In the genomic region with DNA sequence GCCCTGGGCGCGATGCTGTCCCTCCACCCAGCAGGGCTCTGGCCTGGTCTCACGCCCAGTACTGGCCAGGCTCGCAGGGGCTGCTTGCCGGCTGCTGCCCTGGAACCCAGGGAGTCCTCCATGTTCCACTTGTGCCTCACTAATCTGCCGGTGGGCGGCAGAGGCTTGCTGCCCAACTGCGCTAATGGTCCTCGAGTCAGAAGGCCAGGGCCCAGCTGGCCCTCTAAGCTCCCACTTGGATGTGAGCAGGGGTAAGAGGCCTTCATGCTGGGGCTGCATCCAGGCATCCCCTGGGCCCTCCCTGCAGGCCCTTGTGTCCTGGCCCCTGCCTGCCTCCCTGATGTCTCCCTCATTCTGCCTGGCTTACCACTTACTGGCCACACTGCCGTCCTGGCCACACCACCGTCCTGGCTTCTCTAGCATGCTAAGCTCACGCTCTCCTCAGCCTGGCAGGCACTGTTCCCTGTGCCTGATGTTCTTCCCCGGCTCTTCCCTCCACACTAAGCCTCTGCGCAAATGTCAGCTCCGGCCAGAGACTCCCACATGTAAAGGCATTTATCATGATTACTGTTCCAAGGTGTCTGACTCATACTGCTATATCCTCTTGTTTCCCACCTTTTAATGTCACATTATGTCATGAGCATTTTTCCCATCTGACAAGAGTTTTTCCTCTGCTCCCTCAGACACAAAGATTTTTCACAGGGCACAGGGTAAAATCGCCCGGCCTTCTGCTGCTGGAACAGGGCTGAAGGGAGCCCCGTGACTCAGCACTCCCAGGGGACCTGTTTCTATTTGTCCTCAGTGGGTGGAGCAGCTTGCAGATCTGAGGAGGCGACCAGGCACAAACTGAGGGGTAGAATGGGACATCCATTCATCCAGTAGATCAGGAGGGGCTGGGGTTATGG, we compare ENCODE assay signal across 1 cellular context.
TF ChIP-seq lines count a peak whose summit lies in the region.

No MANE protein-coding gene starts in this region.

TF ChIP-seq in K562, 482 proteins besides CTCF, POLR2A, EP300 and RAD21 (continued from another document and continues in another):
- TF ChIP-seq, protein P1, sequence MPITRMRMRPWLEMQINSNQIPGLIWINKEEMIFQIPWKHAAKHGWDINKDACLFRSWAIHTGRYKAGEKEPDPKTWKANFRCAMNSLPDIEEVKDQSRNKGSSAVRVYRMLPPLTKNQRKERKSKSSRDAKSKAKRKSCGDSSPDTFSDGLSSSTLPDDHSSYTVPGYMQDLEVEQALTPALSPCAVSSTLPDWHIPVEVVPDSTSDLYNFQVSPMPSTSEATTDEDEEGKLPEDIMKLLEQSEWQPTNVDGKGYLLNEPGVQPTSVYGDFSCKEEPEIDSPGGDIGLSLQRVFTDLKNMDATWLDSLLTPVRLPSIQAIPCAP (CRISPR knock-in tag; IDR thresholded peaks at IDR 0.05; ENCODE audit: borderline replicate concordance) = no peak
- TF ChIP-seq MIER1 (IDR thresholded peaks at IDR 0.05; ENCODE audit: low read depth) (no peak), TAF1 (IDR thresholded peaks at IDR 0.05; ENCODE audit: control insufficient read depth, extremely low read depth, insufficient read depth, low read length, severe bottlenecking) (no peak), ZFP91 (CRISPR knock-in tag; IDR thresholded peaks at IDR 0.05) (no peak), CREBBP (IDR thresholded peaks at IDR 0.05; ENCODE audit: low read depth, low read length) (no peak), FOXM1 (IDR thresholded peaks at IDR 0.05; ENCODE audit: low read depth) (no peak), FOXM1 (CRISPR knock-in tag; IDR thresholded peaks at IDR 0.05; ENCODE audit: low read depth) (no peak), RBFOX2 (IDR thresholded peaks at IDR 0.05; ENCODE audit: low read depth, low read length) (no peak), DACH1 (IDR thresholded peaks at IDR 0.05; ENCODE audit: partially characterized antibody) (no peak), ZNF707 (CRISPR knock-in tag; conservative IDR thresholded peaks at IDR 0.05) (no peak), ARID1B (IDR thresholded peaks at IDR 0.05) (peak; percentile 78), ZNF232 (CRISPR knock-in tag; IDR thresholded peaks at IDR 0.05) (no peak), ARNT (IDR thresholded peaks at IDR 0.05) (0 out of 4 replicates have a peak, but pooled peaks of 1 of the 2 experiments have one; percentile 30), HDAC3 (IDR thresholded peaks at IDR 0.05; ENCODE audit: borderline replicate concordance, partially characterized antibody) (no peak), ZSCAN29 (IDR thresholded peaks at IDR 0.05) (no peak), ZNF592 (IDR thresholded peaks at IDR 0.05) (peak; percentile 49), GATAD2A (IDR thresholded peaks at IDR 0.05) (0 out of 2 replicates have a peak, but pooled peaks have one; percentile 46), PBX2 (CRISPR knock-in tag; IDR thresholded peaks at IDR 0.05; ENCODE audit: low read depth) (no peak), PBX2 (tag; conservative IDR thresholded peaks at IDR 0.05; ENCODE audit: low read depth) (peak; percentile 81), ERF (CRISPR knock-in tag; IDR thresholded peaks at IDR 0.05) (no peak), HES1 (IDR thresholded peaks at IDR 0.05; ENCODE audit: low read depth) (no peak), TGIF2 (CRISPR knock-in tag; IDR thresholded peaks at IDR 0.05) (no peak), ZEB2 (IDR thresholded peaks at IDR 0.05) (peak; percentile 56; the same call in 1 of the 2 replicates), MTA2 (IDR thresholded peaks at IDR 0.05; ENCODE audit: low read depth) (no peak), TCFL5 (CRISPR knock-in tag; conservative IDR thresholded peaks at IDR 0.05) (no peak), SMARCA5 (IDR thresholded peaks at IDR 0.05) (no peak), SMAD2 (IDR thresholded peaks at IDR 0.05; ENCODE audit: low read depth, low read length) (no peak), HDAC6 (IDR thresholded peaks at IDR 0.05; ENCODE audit: low read depth, low read length) (no peak), ZNF212 (CRISPR knock-in tag; IDR thresholded peaks at IDR 0.05) (no peak), HNRNPL (IDR thresholded peaks at IDR 0.05; ENCODE audit: low read depth, low read length) (no peak), ZNF184 (CRISPR knock-in tag; IDR thresholded peaks at IDR 0.05) (no peak), SMARCA4 (IDR thresholded peaks at IDR 0.05) (peak; percentile 88), HDAC1 (IDR thresholded peaks at IDR 0.05) (peak in 1 of 2 experiments; percentile 20; a peak in 1 of 4 replicates)
- TF ChIP-seq, protein P2, sequence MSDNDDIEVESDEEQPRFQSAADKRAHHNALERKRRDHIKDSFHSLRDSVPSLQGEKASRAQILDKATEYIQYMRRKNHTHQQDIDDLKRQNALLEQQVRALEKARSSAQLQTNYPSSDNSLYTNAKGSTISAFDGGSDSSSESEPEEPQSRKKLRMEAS (CRISPR knock-in tag; IDR thresholded peaks at IDR 0.05) = no peak
- TF ChIP-seq, protein P3, sequence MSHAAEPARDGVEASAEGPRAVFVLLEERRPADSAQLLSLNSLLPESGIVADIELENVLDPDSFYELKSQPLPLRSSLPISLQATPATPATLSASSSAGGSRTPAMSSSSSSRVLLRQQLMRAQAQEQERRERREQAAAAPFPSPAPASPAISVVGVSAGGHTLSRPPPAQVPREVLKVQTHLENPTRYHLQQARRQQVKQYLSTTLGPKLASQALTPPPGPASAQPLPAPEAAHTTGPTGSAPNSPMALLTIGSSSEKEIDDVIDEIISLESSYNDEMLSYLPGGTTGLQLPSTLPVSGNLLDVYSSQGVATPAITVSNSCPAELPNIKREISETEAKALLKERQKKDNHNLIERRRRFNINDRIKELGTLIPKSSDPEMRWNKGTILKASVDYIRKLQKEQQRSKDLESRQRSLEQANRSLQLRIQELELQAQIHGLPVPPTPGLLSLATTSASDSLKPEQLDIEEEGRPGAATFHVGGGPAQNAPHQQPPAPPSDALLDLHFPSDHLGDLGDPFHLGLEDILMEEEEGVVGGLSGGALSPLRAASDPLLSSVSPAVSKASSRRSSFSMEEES (CRISPR knock-in tag; IDR thresholded peaks at IDR 0.05) = no peak
- TF ChIP-seq, protein P4, sequence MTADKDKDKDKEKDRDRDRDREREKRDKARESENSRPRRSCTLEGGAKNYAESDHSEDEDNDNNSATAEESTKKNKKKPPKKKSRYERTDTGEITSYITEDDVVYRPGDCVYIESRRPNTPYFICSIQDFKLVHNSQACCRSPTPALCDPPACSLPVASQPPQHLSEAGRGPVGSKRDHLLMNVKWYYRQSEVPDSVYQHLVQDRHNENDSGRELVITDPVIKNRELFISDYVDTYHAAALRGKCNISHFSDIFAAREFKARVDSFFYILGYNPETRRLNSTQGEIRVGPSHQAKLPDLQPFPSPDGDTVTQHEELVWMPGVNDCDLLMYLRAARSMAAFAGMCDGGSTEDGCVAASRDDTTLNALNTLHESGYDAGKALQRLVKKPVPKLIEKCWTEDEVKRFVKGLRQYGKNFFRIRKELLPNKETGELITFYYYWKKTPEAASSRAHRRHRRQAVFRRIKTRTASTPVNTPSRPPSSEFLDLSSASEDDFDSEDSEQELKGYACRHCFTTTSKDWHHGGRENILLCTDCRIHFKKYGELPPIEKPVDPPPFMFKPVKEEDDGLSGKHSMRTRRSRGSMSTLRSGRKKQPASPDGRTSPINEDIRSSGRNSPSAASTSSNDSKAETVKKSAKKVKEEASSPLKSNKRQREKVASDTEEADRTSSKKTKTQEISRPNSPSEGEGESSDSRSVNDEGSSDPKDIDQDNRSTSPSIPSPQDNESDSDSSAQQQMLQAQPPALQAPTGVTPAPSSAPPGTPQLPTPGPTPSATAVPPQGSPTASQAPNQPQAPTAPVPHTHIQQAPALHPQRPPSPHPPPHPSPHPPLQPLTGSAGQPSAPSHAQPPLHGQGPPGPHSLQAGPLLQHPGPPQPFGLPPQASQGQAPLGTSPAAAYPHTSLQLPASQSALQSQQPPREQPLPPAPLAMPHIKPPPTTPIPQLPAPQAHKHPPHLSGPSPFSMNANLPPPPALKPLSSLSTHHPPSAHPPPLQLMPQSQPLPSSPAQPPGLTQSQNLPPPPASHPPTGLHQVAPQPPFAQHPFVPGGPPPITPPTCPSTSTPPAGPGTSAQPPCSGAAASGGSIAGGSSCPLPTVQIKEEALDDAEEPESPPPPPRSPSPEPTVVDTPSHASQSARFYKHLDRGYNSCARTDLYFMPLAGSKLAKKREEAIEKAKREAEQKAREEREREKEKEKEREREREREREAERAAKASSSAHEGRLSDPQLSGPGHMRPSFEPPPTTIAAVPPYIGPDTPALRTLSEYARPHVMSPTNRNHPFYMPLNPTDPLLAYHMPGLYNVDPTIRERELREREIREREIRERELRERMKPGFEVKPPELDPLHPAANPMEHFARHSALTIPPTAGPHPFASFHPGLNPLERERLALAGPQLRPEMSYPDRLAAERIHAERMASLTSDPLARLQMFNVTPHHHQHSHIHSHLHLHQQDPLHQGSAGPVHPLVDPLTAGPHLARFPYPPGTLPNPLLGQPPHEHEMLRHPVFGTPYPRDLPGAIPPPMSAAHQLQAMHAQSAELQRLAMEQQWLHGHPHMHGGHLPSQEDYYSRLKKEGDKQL (CRISPR knock-in tag; IDR thresholded peaks at IDR 0.05; ENCODE audit: borderline replicate concordance) = no peak
- TF ChIP-seq, protein P5, sequence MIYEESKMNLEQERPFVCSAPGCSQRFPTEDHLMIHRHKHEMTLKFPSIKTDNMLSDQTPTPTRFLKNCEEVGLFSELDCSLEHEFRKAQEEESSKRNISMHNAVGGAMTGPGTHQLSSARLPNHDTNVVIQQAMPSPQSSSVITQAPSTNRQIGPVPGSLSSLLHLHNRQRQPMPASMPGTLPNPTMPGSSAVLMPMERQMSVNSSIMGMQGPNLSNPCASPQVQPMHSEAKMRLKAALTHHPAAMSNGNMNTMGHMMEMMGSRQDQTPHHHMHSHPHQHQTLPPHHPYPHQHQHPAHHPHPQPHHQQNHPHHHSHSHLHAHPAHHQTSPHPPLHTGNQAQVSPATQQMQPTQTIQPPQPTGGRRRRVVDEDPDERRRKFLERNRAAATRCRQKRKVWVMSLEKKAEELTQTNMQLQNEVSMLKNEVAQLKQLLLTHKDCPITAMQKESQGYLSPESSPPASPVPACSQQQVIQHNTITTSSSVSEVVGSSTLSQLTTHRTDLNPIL (CRISPR knock-in tag; IDR thresholded peaks at IDR 0.05) = no peak
- TF ChIP-seq, protein P6, sequence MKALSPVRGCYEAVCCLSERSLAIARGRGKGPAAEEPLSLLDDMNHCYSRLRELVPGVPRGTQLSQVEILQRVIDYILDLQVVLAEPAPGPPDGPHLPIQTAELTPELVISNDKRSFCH (CRISPR knock-in tag; IDR thresholded peaks at IDR 0.05) = no peak
- TF ChIP-seq, protein P6 (tag; IDR thresholded peaks at IDR 0.05) = peak; percentile 83
